Comparison of ENCODE assay signal across 6 cellular contexts in the genomic region with DNA sequence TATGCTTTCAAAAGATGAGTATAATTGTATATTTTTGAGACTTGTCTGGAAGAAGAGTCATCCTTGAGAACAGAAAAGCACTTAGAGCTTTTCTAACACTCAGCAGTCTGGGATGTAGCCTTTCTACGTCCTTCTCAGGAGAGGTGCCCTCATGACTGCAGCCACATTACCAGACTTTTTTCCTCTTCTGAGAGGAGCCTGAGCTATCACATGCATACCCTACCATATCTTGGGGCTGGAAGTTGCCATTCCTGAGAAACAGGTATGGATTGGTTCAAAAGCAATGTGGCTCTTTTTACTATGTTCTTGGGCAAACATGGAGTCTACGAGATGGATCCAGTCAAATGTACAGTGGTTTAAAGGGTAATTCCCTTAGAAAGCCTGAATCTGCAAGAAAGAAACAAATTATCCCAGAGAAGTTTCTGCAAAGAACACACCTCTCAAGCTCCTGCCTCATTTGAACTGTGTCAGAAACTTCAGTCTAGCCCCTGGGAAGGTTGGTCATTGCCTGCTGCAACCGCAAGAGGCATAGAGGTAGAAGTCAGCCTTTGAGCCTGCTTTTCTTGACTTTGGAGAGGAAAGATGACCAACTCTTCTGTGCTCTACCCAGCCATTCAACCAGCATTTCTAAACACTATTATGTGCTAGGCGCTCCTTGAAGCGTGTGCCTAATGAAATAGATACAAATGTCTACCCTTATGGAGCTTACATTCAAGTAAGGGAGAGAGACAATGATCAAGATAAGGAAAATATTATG.
"Had no signal": no experiment of that assay in that cellular context is flagged by ENCODE, and none has a peak within 500 bp of the region (broad histone marks: within the 10 kb centered on the region; RNA-seq: fewer than 3 reads in every experiment).

No MANE protein-coding gene starts in this region.

- H2AFZ ChIP-seq: GM23338 had no signal

- H3K4me3 ChIP-seq: GM23338, K562 had no signal

- H3K27ac ChIP-seq: HL-60 had no signal

- DNase-seq: H9, HCEC 1CT had no signal

- H3K4me2 ChIP-seq: GM23338 had no signal

- ATAC-seq: GM23338, HepG2, K562 had no signal
